Comparison of ENCODE assay signal across 15 cellular contexts in the genomic region with DNA sequence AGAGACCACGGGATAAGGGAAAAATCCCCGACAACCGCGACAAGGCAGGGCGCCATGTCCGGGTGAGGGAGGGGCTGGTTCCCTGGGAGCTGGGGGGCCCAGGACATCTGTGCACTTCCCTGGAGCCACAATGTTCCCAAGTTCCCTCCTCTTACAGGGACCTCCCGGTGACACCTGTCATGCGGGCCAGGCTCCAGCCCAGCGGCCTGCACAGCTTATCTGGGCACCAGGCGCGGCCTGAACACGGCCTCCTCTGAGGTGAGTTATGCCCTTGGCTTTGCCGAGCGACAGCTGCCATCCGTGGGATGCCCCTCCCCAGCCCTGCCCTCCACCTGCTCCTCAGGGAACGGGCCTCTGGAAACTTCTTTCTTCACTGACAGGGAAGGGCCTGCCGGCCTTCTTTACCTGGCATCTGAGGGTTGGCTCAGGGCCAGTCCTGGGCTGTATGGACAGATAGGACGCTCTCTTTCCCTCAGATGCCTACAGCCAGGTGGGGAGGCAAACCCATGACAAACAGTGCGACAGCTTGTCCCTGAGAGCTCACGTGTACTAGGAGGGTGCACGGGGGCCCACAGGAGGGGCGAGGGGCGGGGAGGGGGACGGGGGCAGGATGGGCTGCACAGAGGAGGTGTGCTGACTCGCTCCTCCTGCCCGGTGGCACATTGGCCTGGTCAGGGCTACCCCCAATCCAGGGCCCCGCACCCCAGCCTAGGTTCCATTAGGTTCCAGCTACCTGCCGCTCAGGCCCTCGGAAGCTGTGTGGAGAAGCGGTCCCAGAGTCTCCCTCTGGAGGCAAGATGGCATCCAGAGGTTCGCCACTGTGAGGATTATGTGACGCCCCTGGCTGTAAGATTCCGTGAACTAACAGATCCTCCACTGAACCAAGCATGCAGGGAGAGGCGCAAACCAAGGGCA. TPM values are rescaled to one million over a fixed set of nuclear protein-coding genes. Genes with fewer than 3 reads are reported as not detected.
A peak's percentile ranks its signal among the peaks of the same experiment; 100 is the strongest.
DNase-seq lines count a peak whose midpoint lies in the region; ATAC-seq and TF ChIP-seq lines count a peak whose summit lies in the region.
"Had no signal": no experiment of that assay in that cellular context is flagged by ENCODE, and none has a peak within 500 bp of the region (broad histone marks: within the 10 kb centered on the region; RNA-seq: fewer than 3 reads in every experiment).

No MANE protein-coding gene starts in this region.

- 72% methylated on average over 34 of the region's 34 CpGs for WGBS in right cardiac atrium

- H3K4me1 ChIP-seq in RWPE2 (ENCODE audit: insufficient read depth, poor library complexity, severe bottlenecking), result peaks cover 5% of the 10 kb centered on the region
- no peaks in the 10 kb centered on the region for H3K4me1 ChIP-seq in right cardiac atrium (ENCODE audit: control insufficient read depth, insufficient read depth, low read length)

- DNase-seq in H7 (peak; percentile 80), RWPE2 (ENCODE audit: low spot score) (peak; percentile 43), right cardiac atrium (peak in 2 of 3 donors; percentile 76 to 79), retinal pigment epithelial cell (ENCODE audit: low read depth) (no peak), NCI-H1048 (lab: John Stamatoyannopoulos, UW) (no peak), putamen (ENCODE audit: low spot score) (no peak)
- DNase-seq: activated CD4-positive, alpha-beta T cell treated with anti-CD3 and anti-CD28 coated beads, Interleukin-2, amount 50 U/mL, for 48 hours; Kasumi-1; NCI-H1930; stimulated activated CD4-positive, alpha-beta T cell treated with anti-CD3 and anti-CD28 coated beads, Interleukin-4, amount 100 ng/mL, for 24 hours; stimulated activated naive CD4-positive, alpha-beta T cell had no signal

- H3K27me3 ChIP-seq in H7 (ENCODE audit: control insufficient read depth, insufficient read depth, low read length) (no peaks in the 10 kb centered on the region), RWPE2 (ENCODE audit: insufficient read depth, poor library complexity, severe bottlenecking) (no peaks in the 10 kb centered on the region), right cardiac atrium (ENCODE audit: control insufficient read depth, insufficient read depth) (no peaks in the 10 kb centered on the region)
- H3K27me3 ChIP-seq: BLaER1 treated with 17β-estradiol and CSF1 and Interleukin-3, amounts not matched to agents 10 nM and 100 nM; hepatocyte had no signal

- no peak overlapping the region for H3K27ac ChIP-seq in RWPE2 (ENCODE audit: poor library complexity, severe bottlenecking)
- no peak overlapping the region for H3K27ac ChIP-seq in right cardiac atrium (ENCODE audit: low read length)
- H3K27ac ChIP-seq: BLaER1 treated with 17β-estradiol and CSF1 and Interleukin-3, amounts not matched to agents 10 nM and 100 nM; hepatocyte had no signal

- H3K36me3 ChIP-seq in H7 (replicated peaks; ENCODE audit: control insufficient read depth, insufficient read depth, low read length) (no peaks in the 10 kb centered on the region), RWPE2 (ENCODE audit: low read depth) (no peaks in the 10 kb centered on the region)
- H3K36me3 ChIP-seq: BLaER1 treated with 17β-estradiol and CSF1 and Interleukin-3, amounts not matched to agents 10 nM and 100 nM had no signal

- H3K9me3 ChIP-seq in RWPE2 (ENCODE audit: severe bottlenecking) (no peaks in the 10 kb centered on the region), right cardiac atrium (ENCODE audit: control insufficient read depth, low read length) (no peaks in the 10 kb centered on the region)
- H3K9me3 ChIP-seq: BLaER1 treated with 17β-estradiol and CSF1 and Interleukin-3, amounts not matched to agents 10 nM and 100 nM had no signal

- ATAC-seq in RWPE2 (ENCODE audit: low read depth), result no peak
- ATAC-seq in right cardiac atrium, result peak; percentile 14 to 78
- ATAC-seq in HG03280 (IDR thresholded peaks at IDR 0.05; ENCODE audit: unreplicated experiment), result no peak
- ATAC-seq in activated CD4-positive, CD25-positive, alpha-beta regulatory T cell treated with anti-CD3 and anti-CD28 coated beads, Interleukin-2, amount 50 U/mL, for 24 hours, result no peak

- intact Hi-C loops in right cardiac atrium (cut with DNase I), result no loop called here

- TF ChIP-seq CTCF in RWPE2 (IDR thresholded peaks at IDR 0.05; ENCODE audit: poor library complexity, severe bottlenecking) (no peak), retinal pigment epithelial cell (conservative IDR thresholded peaks at IDR 0.05; ENCODE audit: low read depth, low read length) (peak; percentile 13)

- H3K4me3 ChIP-seq in H7 (ENCODE audit: insufficient read depth, low read depth, low read length) (no peak overlapping the region), RWPE2 (ENCODE audit: severe bottlenecking) (no peak overlapping the region), right cardiac atrium (ENCODE audit: low read length) (no peak overlapping the region), retinal pigment epithelial cell (ENCODE audit: low read length) (no peak overlapping the region)
- H3K4me3 ChIP-seq: BLaER1 treated with 17β-estradiol and CSF1 and Interleukin-3, amounts not matched to agents 10 nM and 100 nM; hepatocyte had no signal

RNA-seq across cellular contexts. Expression of a gene that starts 34.9 kb away (rescaled TPM):
- 21.8 and 22.0 TPM in 2 replicates for total RNA-seq in H7 (2014; rRNA removed; shearing (Covaris generic))
- total RNA-seq in right cardiac atrium, result 10 to 100 TPM; 18.5 to 32.2 (median 24.2) TPM
- 32.0 TPM for polyA plus RNA-seq in right cardiac atrium

Comparison
In these comparisons a context has a peak if more than half of its experiments do, and no peak if none do; other contexts are left out.
1. DNase-seq: peak in H7 (single experiment), RWPE2 (single experiment) and right cardiac atrium (2 of 3); none in retinal pigment epithelial cell (single experiment), NCI-H1048 (single experiment) and putamen (single experiment).
2. ATAC-seq: peak in right cardiac atrium (2 of 2); none in RWPE2 (single experiment), HG03280 (single experiment) and activated CD4-positive, CD25-positive, alpha-beta regulatory T cell treated with anti-CD3 and anti-CD28 coated beads, Interleukin-2, amount 50 U/mL, for 24 hours (0 of 2).